Comparison of ENCODE assay signal across 28 cellular contexts in genomic region chr7:11605749-11606148, GRCh38.
"Had no signal": no experiment of that assay in that cellular context is flagged by ENCODE, and none has a peak within 500 bp of the region (broad histone marks: within the 10 kb centered on the region; RNA-seq: fewer than 3 reads in every experiment).

No MANE protein-coding gene starts in this region.

- H3K27ac ChIP-seq: lower lobe of right lung, upper lobe of right lung had no signal

- H3K36me3 ChIP-seq: breast epithelium, lower lobe of right lung, stomach, thyroid gland, upper lobe of right lung had no signal

- H3K9me3 ChIP-seq: breast epithelium, lower lobe of right lung, mucosa of descending colon, stomach, thyroid gland, upper lobe of right lung had no signal

- H3K4me3 ChIP-seq: breast epithelium, lower lobe of right lung, mucosa of descending colon, smooth muscle cell, stomach, thyroid gland, upper lobe of right lung had no signal

- ATAC-seq: activated CD4-positive, alpha-beta T cell treated with anti-CD3 and anti-CD28 coated beads for 36 hours; activated CD8-positive, alpha-beta memory T cell treated with anti-CD3 and anti-CD28 coated beads, Interleukin-2, amount 10 ng/mL, durations not matched to agents 7 days and 5 days; activated CD8-positive, alpha-beta T cell treated with anti-CD3 and anti-CD28 coated beads, Interleukin-2, amount 10 ng/mL, durations not matched to agents 7 days and 5 days; activated naive CD8-positive, alpha-beta T cell treated with anti-CD3 and anti-CD28 coated beads, Interleukin-2, amount 50 U/mL, for 24 hours; left colon; mucosa of descending colon; natural killer cell treated with Interleukin-12 subunit alpha and Interleukin-12 subunit beta and Interleukin-15 and Interleukin-18, amount 100 ng/mL, for 72 hours; sciatic nerve; stimulated activated naive B cell treated with anti-CD40 and anti-IgM and Interleukin-4, amounts not matched to agents 10 μg/mL and 1 μg/mL and 100 μg/mL, for 72 hours; upper lobe of right lung had no signal

- FAIRE-seq: endometrium had no signal

- H3K27me3 ChIP-seq: breast epithelium, stomach, thyroid gland, upper lobe of right lung had no signal

- H3K4me1 ChIP-seq: breast epithelium had no signal

- H3K4me2 ChIP-seq: smooth muscle cell had no signal

- DNase-seq: activated CD4-positive, alpha-beta T cell treated with anti-CD3 and anti-CD28 coated beads for 36 hours; activated CD4-positive, CD25-positive, alpha-beta regulatory T cell; activated CD8-positive, alpha-beta memory T cell treated with anti-CD3 and anti-CD28 coated beads, Interleukin-2, amount 10 ng/mL, durations not matched to agents 7 days and 5 days; activated CD8-positive, alpha-beta T cell treated with anti-CD3 and anti-CD28 coated beads, Interleukin-2, amount 10 ng/mL, durations not matched to agents 7 days and 5 days; activated naive CD8-positive, alpha-beta T cell treated with anti-CD3 and anti-CD28 coated beads, Interleukin-2, amount 50 U/mL, for 24 hours; activated T-cell treated with anti-CD3 and anti-CD28 coated beads, Interleukin-2, amount 50 U/mL, for 48 hours; amygdala; effector CD8-positive, alpha-beta T cell; erythroblast; foreskin fibroblast; hypothalamus; immature natural killer cell; kidney; left colon; lower lobe of right lung; mesendoderm; mucosa of descending colon; stimulated activated CD4-positive, alpha-beta T cell treated with anti-CD3 and anti-CD28 coated beads, Interleukin-1b, Interleukin-23, amount 100 ng/mL, for 48 hours; stimulated activated CD4-positive, alpha-beta T cell treated with anti-CD3 and anti-CD28 coated beads, Interleukin-4, amount 100 ng/mL, for 4 hours; stimulated activated naive B cell treated with anti-CD40 and anti-IgM and Interleukin-4, amounts not matched to agents 10 μg/mL and 1 μg/mL and 100 μg/mL, for 72 hours; stomach; thyroid gland; upper lobe of right lung had no signal
